9 cellular contexts compared by ENCODE assay signal in genomic region chr1:197519741-197520334, GRCh38.
DNase-seq lines count a peak whose midpoint lies in the region; ATAC-seq and TF ChIP-seq lines count a peak whose summit lies in the region.
"Had no signal": no experiment of that assay in that cellular context is flagged by ENCODE, and none has a peak within 500 bp of the region (broad histone marks: within the 10 kb centered on the region; RNA-seq: fewer than 3 reads in every experiment).

No MANE protein-coding gene starts in this region.

- no peaks in the 10 kb centered on the region for H3K27me3 Mint-ChIP-seq in activated CD4-positive, alpha-beta T cell treated with anti-CD3 and anti-CD28 coated beads, Interleukin-2, amount 10 ng/mL, durations not matched to agents 24 days and 14 days

- TF ChIP-seq CTCF in AG10803 (conservative IDR thresholded peaks at IDR 0.05; ENCODE audit: low read length), result peak; percentile 57

- no peak overlapping the region for H3K27ac Mint-ChIP-seq in activated CD4-positive, alpha-beta T cell treated with anti-CD3 and anti-CD28 coated beads, Interleukin-2, amount 10 ng/mL, durations not matched to agents 24 days and 14 days

- ATAC-seq in GM19035 (IDR thresholded peaks at IDR 0.05; ENCODE audit: unreplicated experiment), result peak; percentile 54
- no peak for ATAC-seq in GM19455 (IDR thresholded peaks at IDR 0.05; ENCODE audit: unreplicated experiment)

- no peak overlapping the region for H3K4me3 Mint-ChIP-seq in activated CD4-positive, alpha-beta T cell treated with anti-CD3 and anti-CD28 coated beads, Interleukin-2, amount 10 ng/mL, durations not matched to agents 24 days and 14 days

- H3K9me3 Mint-ChIP-seq in activated CD4-positive, alpha-beta T cell treated with anti-CD3 and anti-CD28 coated beads, Interleukin-2, amount 10 ng/mL, durations not matched to agents 24 days and 14 days, result no peaks in the 10 kb centered on the region

- peak; percentile 15 for DNase-seq in AG10803 (ENCODE audit: low read depth)
- peak; percentile 53 for DNase-seq in OCI-M1 (lab: John Stamatoyannopoulos, UW)
- peak; percentile 2 for DNase-seq in fibroblast of the conjunctiva (ENCODE audit: low read depth)
- DNase-seq in activated effector memory CD4-positive, alpha-beta T cell treated with anti-CD3 and anti-CD28 coated beads, Interleukin-2, amount 50 U/mL, for 16 hours, result no peak
- DNase-seq in activated CD4-positive, alpha-beta T cell treated with anti-CD3 and anti-CD28 coated beads, Interleukin-2, amount 10 ng/mL, durations not matched to agents 24 days and 14 days, result no peak
- DNase-seq in activated CD4-positive, CD25-positive, alpha-beta regulatory T cell (lab: John Stamatoyannopoulos, UW), result no peak
- DNase-seq: retina had no signal

- intact Hi-C loops in activated CD4-positive, alpha-beta T cell treated with anti-CD3 and anti-CD28 coated beads, Interleukin-2, amount 10 ng/mL, durations not matched to agents 24 days and 14 days (cut with micrococcal nuclease), result loop anchor here (2.0 to 5.0 kb wide), 3 partner anchors 349 to 947 kb away; partner anchors contain the start of gene NEK7

- no peak overlapping the region for H3K4me3 ChIP-seq in AG10803 (ENCODE audit: low read length)

- peaks cover 5% of the 10 kb centered on the region for H3K4me1 Mint-ChIP-seq in activated CD4-positive, alpha-beta T cell treated with anti-CD3 and anti-CD28 coated beads, Interleukin-2, amount 10 ng/mL, durations not matched to agents 24 days and 14 days

- no peaks in the 10 kb centered on the region for H3K36me3 Mint-ChIP-seq in activated CD4-positive, alpha-beta T cell treated with anti-CD3 and anti-CD28 coated beads, Interleukin-2, amount 10 ng/mL, durations not matched to agents 24 days and 14 days (ENCODE audit: low read depth)

Comparison
In these comparisons a context has a peak if more than half of its experiments do, and no peak if none do; other contexts are left out.
1. DNase-seq: peak in AG10803 (single experiment), OCI-M1 (single experiment) and fibroblast of the conjunctiva (single experiment); none in activated effector memory CD4-positive, alpha-beta T cell treated with anti-CD3 and anti-CD28 coated beads, Interleukin-2, amount 50 U/mL, for 16 hours (single experiment), activated CD4-positive, alpha-beta T cell treated with anti-CD3 and anti-CD28 coated beads, Interleukin-2, amount 10 ng/mL, durations not matched to agents 24 days and 14 days (single experiment) and activated CD4-positive, CD25-positive, alpha-beta regulatory T cell (0 of 4).